Comparison of ENCODE assay signal across 19 cellular contexts in genomic region chr16:55030944-55031343, GRCh38.
DNase-seq lines count a peak whose midpoint lies in the region; ATAC-seq, FAIRE-seq and TF ChIP-seq lines count a peak whose summit lies in the region.
"Had no signal": no experiment of that assay in that cellular context is flagged by ENCODE, and none has a peak within 500 bp of the region (broad histone marks: within the 10 kb centered on the region; RNA-seq: fewer than 3 reads in every experiment).

No MANE protein-coding gene starts in this region.

- H3K4me1 ChIP-seq in endodermal cell (ENCODE audit: control insufficient read depth, insufficient read depth, low read length) (no peaks in the 10 kb centered on the region), neural progenitor cell (no peaks in the 10 kb centered on the region)

- peaks cover 8% of the 10 kb centered on the region for H3K27me3 Mint-ChIP-seq in endodermal cell (ENCODE audit: insufficient read depth)
- peaks cover 2% of the 10 kb centered on the region for H3K27me3 Mint-ChIP-seq in neural progenitor cell (ENCODE audit: insufficient read depth, low read depth)
- peaks cover 62% of the 10 kb centered on the region for H3K27me3 Mint-ChIP-seq in mesothelial cell of epicardium (ENCODE audit: low read depth)

- TF ChIP-seq CTCF in endodermal cell (conservative IDR thresholded peaks at IDR 0.05), result no peak
- no peak for TF ChIP-seq CTCF in neural progenitor cell (IDR thresholded peaks at IDR 0.05)
- no peak for TF ChIP-seq CTCF in mesothelial cell of epicardium (IDR thresholded peaks at IDR 0.05; ENCODE audit: unreplicated experiment)

- H4K20me1 ChIP-seq in neural progenitor cell (ENCODE audit: low read depth), result no peaks in the 10 kb centered on the region

- H3K4me1 Mint-ChIP-seq in endodermal cell (peaks cover 9% of the 10 kb centered on the region), neural progenitor cell (peaks cover 3% of the 10 kb centered on the region), mesothelial cell of epicardium (peaks cover 6% of the 10 kb centered on the region)
- H3K4me1 Mint-ChIP-seq: CD4-positive, alpha-beta memory T cell had no signal

- peaks cover 11% of the 10 kb centered on the region for H3K9me3 ChIP-seq in endodermal cell (ENCODE audit: control insufficient read depth, low read length)
- no peaks in the 10 kb centered on the region for H3K9me3 ChIP-seq in neural progenitor cell (ENCODE audit: low read depth)

- no peak overlapping the region for H3K4me3 ChIP-seq in endodermal cell (ENCODE audit: low read length)
- H3K4me3 ChIP-seq in neural progenitor cell, result no peak overlapping the region
- H3K4me3 ChIP-seq: GM23248 had no signal

- H3K36me3 ChIP-seq in endodermal cell (ENCODE audit: control insufficient read depth, insufficient read depth, low read length) (no peaks in the 10 kb centered on the region), neural progenitor cell (no peaks in the 10 kb centered on the region)

- H3K4me3 Mint-ChIP-seq in endodermal cell (no peak overlapping the region), neural progenitor cell (no peak overlapping the region), mesothelial cell of epicardium (no peak overlapping the region)
- H3K4me3 Mint-ChIP-seq: CD4-positive, alpha-beta memory T cell had no signal

- H3K9me3 Mint-ChIP-seq in endodermal cell (peaks cover 10% of the 10 kb centered on the region), neural progenitor cell (peaks cover 16% of the 10 kb centered on the region), mesothelial cell of epicardium (peaks cover 30% of the 10 kb centered on the region)

- FAIRE-seq in GM12891 (lab: Jason Lieb, UNC), result no peak
- FAIRE-seq: G401.6, GM19239, H1 had no signal

- H3K9ac ChIP-seq in endodermal cell (ENCODE audit: extremely low read depth, low read length, poor library complexity, severe bottlenecking) (no peak overlapping the region), neural progenitor cell (no peak overlapping the region)
- H3K9ac ChIP-seq: GM23248 had no signal

- no peak for ATAC-seq in HG02759 (IDR thresholded peaks at IDR 0.05; ENCODE audit: unreplicated experiment)

- H3K27ac ChIP-seq in endodermal cell (ENCODE audit: low read depth, low read length), result no peak overlapping the region
- H3K27ac ChIP-seq in neural progenitor cell, result no peak overlapping the region
- H3K27ac ChIP-seq: GM23248 had no signal

- no peaks in the 10 kb centered on the region for H3K36me3 Mint-ChIP-seq in endodermal cell (ENCODE audit: low read depth)
- no peaks in the 10 kb centered on the region for H3K36me3 Mint-ChIP-seq in neural progenitor cell
- peaks cover 2% of the 10 kb centered on the region for H3K36me3 Mint-ChIP-seq in mesothelial cell of epicardium
- H3K36me3 Mint-ChIP-seq: CD4-positive, alpha-beta memory T cell had no signal

- H3K27me3 ChIP-seq in endodermal cell (ENCODE audit: control insufficient read depth, insufficient read depth, low read length, poor library complexity, severe bottlenecking) (no peaks in the 10 kb centered on the region), neural progenitor cell (no peaks in the 10 kb centered on the region)

- 33 to 67% methylated on average over 1 to 5 of the region's 5 CpGs for WGBS in endodermal cell (ENCODE audit: insufficient coverage in 1 of 2, insufficient read length in 1 of 2), 2 experiments

- no peak overlapping the region for H3K4me2 ChIP-seq in neural progenitor cell

- H3K27ac Mint-ChIP-seq in endodermal cell (peak overlapping the region; percentile 78), neural progenitor cell (no peak overlapping the region), mesothelial cell of epicardium (no peak overlapping the region)
- H3K27ac Mint-ChIP-seq: CD4-positive, alpha-beta memory T cell had no signal

- H2AFZ ChIP-seq in neural progenitor cell (replicated peaks), result no peak overlapping the region
- H2AFZ ChIP-seq: GM23248 had no signal

- TF ChIP-seq POLR2A in GM12891 (IDR thresholded peaks at IDR 0.05; ENCODE audit: low read depth, low read length), result no peak

- H3K79me2 ChIP-seq in neural progenitor cell (ENCODE audit: low read depth), result no peaks in the 10 kb centered on the region

- DNase-seq in NCI-H82 treated with DMSO at 0.1 percent for 48 hours (lab: John Stamatoyannopoulos, UW; ENCODE audit: unreplicated experiment) (peak; percentile 13), endodermal cell (peak; percentile 68), neural progenitor cell (ENCODE audit: low spot score) (peak; percentile 19), GM12891 (ENCODE audit: insufficient read length, low spot score) (no peak), mucosa of gallbladder (ENCODE audit: low spot score) (no peak), mesothelial cell of epicardium (ENCODE audit: low spot score in 2 of 2, unreplicated experiment in 2 of 2) (no peak)
- DNase-seq: C1 segment of cervical spinal cord; Calu3; CD4-positive, alpha-beta memory T cell; COR-L47; DMS53; DMS79 treated with DMSO at 0.1 percent for 48 hours; GM23248; H7; HCEC 1CT had no signal

- no peaks in the 10 kb centered on the region for H3F3A ChIP-seq in neural progenitor cell (ENCODE audit: low read depth)

TF ChIP-seq in GM12891, 5 proteins besides CTCF, POLR2A, EP300 and RAD21:
- TF ChIP-seq POLR2AphosphoS5 (IDR thresholded peaks at IDR 0.05; ENCODE audit: low read depth, low read length) (no peak), SPI1 (IDR thresholded peaks at IDR 0.05; ENCODE audit: low read depth, low read length) (no peak), PAX5 (IDR thresholded peaks at IDR 0.05; ENCODE audit: insufficient read depth, low read length, severe bottlenecking) (no peak), POU2F2 (IDR thresholded peaks at IDR 0.05; ENCODE audit: low read depth, low read length) (no peak), TAF1 (IDR thresholded peaks at IDR 0.05; ENCODE audit: low read depth, low read length) (no peak)

Comparison
In these comparisons a context has a peak if more than half of its experiments do, and no peak if none do; other contexts are left out.
1. DNase-seq: peak in NCI-H82 treated with DMSO at 0.1 percent for 48 hours (single experiment), endodermal cell (single experiment) and neural progenitor cell (single experiment); none in GM12891 (single experiment), mucosa of gallbladder (single experiment) and mesothelial cell of epicardium (0 of 2).